In genomic region chr12:3988519-3989217, GRCh38 we compare ENCODE assay signal across 10 cellular contexts.
DNase-seq lines count a peak whose midpoint lies in the region; ATAC-seq, FAIRE-seq and TF ChIP-seq lines count a peak whose summit lies in the region.
"Had no signal": no experiment of that assay in that cellular context is flagged by ENCODE, and none has a peak within 500 bp of the region (broad histone marks: within the 10 kb centered on the region; RNA-seq: fewer than 3 reads in every experiment).

No MANE protein-coding gene starts in this region.

- POLR2A ChIA-PET in A549 (lab: Yijun Ruan, JAX), result no interaction called here

- peaks cover 13% of the 10 kb centered on the region for H3K9me3 ChIP-seq in A549

- no peak for DNase-seq in A549 (ENCODE audit: low read depth in 1 of 2, low spot score in 1 of 2)
- no peak for DNase-seq in GM19239 (ENCODE audit: insufficient read length, low spot score)
- peak; percentile 41 for DNase-seq in RPMI8226
- DNase-seq in Right ventricle myocardium inferior (ENCODE audit: missing footprints), result no peak
- DNase-seq: hippocampal formation had no signal

- WGBS in A549 (ENCODE audit: missing lambda C conversion rate), result 7% methylated on average over 4 of the region's 4 CpGs

- intact Hi-C loops in Right ventricle myocardium inferior (cut with DNase I), result no loop called here

- CTCF ChIA-PET in A549 (lab: Yijun Ruan, JAX), result interaction anchor here (0.6 to 17.8 kb wide), 4 partner anchors 8 to 853 kb away, joined by 3 to 338 read pairs (median 8); no protein-coding TSS in a partner anchor

- ATAC-seq in A549 (no peak), esophagus mucosa (peak; percentile 20), Right ventricle myocardium inferior (no peak), GM21367 (IDR thresholded peaks at IDR 0.05; ENCODE audit: unreplicated experiment) (no peak), GM19397 (IDR thresholded peaks at IDR 0.05; ENCODE audit: unreplicated experiment) (no peak), HG03571 (IDR thresholded peaks at IDR 0.05; ENCODE audit: unreplicated experiment) (no peak)

- H3K27ac ChIP-seq in A549, result no peak overlapping the region

- H3K4me3 ChIP-seq in A549, result no peak overlapping the region

- FAIRE-seq in A549 (lab: Jason Lieb, UNC) (no peak), GM19239 (lab: Jason Lieb, UNC) (peak; percentile 63)
- FAIRE-seq: colon had no signal

- no peaks in the 10 kb centered on the region for H3K4me1 ChIP-seq in A549

- no peak overlapping the region for H3K4me2 ChIP-seq in A549

- TF ChIP-seq POLR2A in A549 (IDR thresholded peaks at IDR 0.05; ENCODE audit: low read length), result no peak

- TF ChIP-seq CTCF in A549 (IDR thresholded peaks at IDR 0.05), result no peak

- TF ChIP-seq EP300 in A549 (IDR thresholded peaks at IDR 0.05), result no peak

- no peak for TF ChIP-seq RAD21 in A549 (conservative IDR thresholded peaks at IDR 0.05 in 1 of 2, IDR thresholded peaks at IDR 0.05 in 1 of 2)

TF ChIP-seq in A549, 52 proteins besides CTCF, POLR2A, EP300 and RAD21:
- TF ChIP-seq JUNB (IDR thresholded peaks at IDR 0.05) (no peak), MAFK (IDR thresholded peaks at IDR 0.05; ENCODE audit: partially characterized antibody) (peak; percentile 31), PBX3 (IDR thresholded peaks at IDR 0.05) (no peak), SREBF2 (IDR thresholded peaks at IDR 0.05) (no peak)
TF ChIP-seq in A549: peak in this region for 1.
